In the genomic region with DNA sequence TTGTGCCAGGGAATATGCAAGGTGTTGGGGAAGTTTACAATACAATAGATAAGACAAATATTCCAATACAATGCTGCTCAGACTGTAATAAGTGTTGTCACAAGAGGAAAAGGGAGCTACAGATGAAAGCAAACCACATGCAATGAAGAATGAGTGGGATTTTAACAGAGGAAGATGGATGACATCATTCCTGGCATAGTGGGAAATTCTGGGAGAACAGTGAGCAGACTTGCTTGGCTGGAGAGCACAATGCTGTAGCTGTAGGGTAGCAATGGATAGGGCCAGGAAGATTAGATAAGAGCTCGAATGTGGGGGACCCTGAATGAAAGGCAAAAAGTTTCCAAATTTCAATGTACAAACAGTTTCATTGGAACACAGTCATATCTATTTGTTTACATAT, we compare ENCODE assay signal across 21 cellular contexts. TPM values are rescaled to one million over a fixed set of nuclear protein-coding genes. Genes with fewer than 3 reads are reported as not detected.
A peak's percentile ranks its signal among the peaks of the same experiment; 100 is the strongest.
DNase-seq lines count a peak whose midpoint lies in the region; ATAC-seq, FAIRE-seq and TF ChIP-seq lines count a peak whose summit lies in the region.
"Had no signal": no experiment of that assay in that cellular context is flagged by ENCODE, and none has a peak within 500 bp of the region (broad histone marks: within the 10 kb centered on the region; RNA-seq: fewer than 3 reads in every experiment).

No MANE protein-coding gene starts in this region.

- peak; percentile 14 for DNase-seq in DMS 273 (lab: John Stamatoyannopoulos, UW; ENCODE audit: unreplicated experiment)
- no peak for DNase-seq in DMS 273 treated with DMSO at 0.1 percent for 48 hours (lab: John Stamatoyannopoulos, UW)
- peak; percentile 46 for DNase-seq in NCI-H446 treated with DMSO at 0.1 percent for 48 hours (lab: John Stamatoyannopoulos, UW)
- no peak for DNase-seq in endothelial cell of umbilical vein (ENCODE audit: low read depth, low spot score)
- no peak for DNase-seq in Calu3
- DNase-seq in effector memory CD8-positive, alpha-beta T cell, result no peak
- DNase-seq: DMS153, GM23248, NCI-H1417 treated with DMSO at 0.1 percent for 48 hours, NCI-H187 treated with DMSO at 0.1 percent for 48 hours, NCI-H345, SHP77, T-helper 1 cell had no signal

- no peaks in the 10 kb centered on the region for H3K27me3 ChIP-seq in endothelial cell of umbilical vein (ENCODE audit: control insufficient read depth in 2 of 2, insufficient read depth in 2 of 2, low read length in 2 of 2)

- BruUV-seq in endothelial cell of umbilical vein (replicated peaks; lab: Mats Ljungman, UMichigan), result no TSS peak
- BruUV-seq in Calu3 (replicated peaks; lab: Mats Ljungman, UMichigan), result no TSS peak

- intact Hi-C loops in endothelial cell of umbilical vein (cut with micrococcal nuclease) (loop anchor here (10.0 kb wide), 1 partner anchor 865 kb away; a partner anchor contains a TSS), Calu3 (cut with micrococcal nuclease; ENCODE audit: unreplicated experiment) (no loop called here)

- POLR2A ChIA-PET in endothelial cell of umbilical vein (lab: Charles Lee), result no interaction called here

- ATAC-seq in HG03045 (IDR thresholded peaks at IDR 0.05; ENCODE audit: unreplicated experiment) (no peak), HG02798 (IDR thresholded peaks at IDR 0.05; ENCODE audit: poor library complexity, unreplicated experiment) (no peak)
- ATAC-seq in effector memory CD8-positive, alpha-beta T cell (replicated peaks), result no peak

- TF ChIP-seq CTCF in endothelial cell of umbilical vein (IDR thresholded peaks at IDR 0.05; ENCODE audit: extremely low read depth in 1 of 2, insufficient read depth in 1 of 2, low read depth in 1 of 2, low read length in 2 of 2) (no peak), Calu3 (IDR thresholded peaks at IDR 0.05; ENCODE audit: unreplicated experiment) (no peak)

- H3K4me3 ChIP-seq in endothelial cell of umbilical vein (replicated peaks in 1 of 3; ENCODE audit: insufficient read depth in 1 of 3, low read depth in 1 of 3, low read length in 3 of 3), result no peak overlapping the region
- H3K4me3 ChIP-seq: GM23248, SK-N-MC had no signal

- H3K4me1 Mint-ChIP-seq in Calu3 (ENCODE audit: low read depth, unreplicated experiment), result no peaks in the 10 kb centered on the region
- no peaks in the 10 kb centered on the region for H3K4me1 Mint-ChIP-seq in effector memory CD8-positive, alpha-beta T cell (ENCODE audit: low read depth in 2 of 2)
- H3K4me1 Mint-ChIP-seq: CD14-positive monocyte had no signal

- H3K9me1 ChIP-seq in endothelial cell of umbilical vein (replicated peaks; ENCODE audit: control insufficient read depth, extremely low read depth, insufficient read depth, low read length), result no peaks in the 10 kb centered on the region

- no peak overlapping the region for H3K27ac Mint-ChIP-seq in Calu3 (ENCODE audit: unreplicated experiment)
- H3K27ac Mint-ChIP-seq in effector memory CD8-positive, alpha-beta T cell, result no peak overlapping the region
- H3K27ac Mint-ChIP-seq: CD14-positive monocyte had no signal

- CTCF ChIA-PET in endothelial cell of umbilical vein (lab: Charles Lee) (interaction anchor here (1.2 to 1.9 kb wide), 3 partner anchors 12 to 55 kb away, joined by 3 to 6 read pairs (median 4); no protein-coding TSS in a partner anchor), Calu3 (lab: Charles Lee) (no interaction called here)

- H3K4me3 Mint-ChIP-seq in Calu3 (ENCODE audit: low read depth, unreplicated experiment), result no peak overlapping the region
- no peak overlapping the region for H3K4me3 Mint-ChIP-seq in effector memory CD8-positive, alpha-beta T cell
- H3K4me3 Mint-ChIP-seq: CD14-positive monocyte had no signal

- H3K9me3 Mint-ChIP-seq in Calu3 (ENCODE audit: low read depth, unreplicated experiment), result no peaks in the 10 kb centered on the region
- H3K9me3 Mint-ChIP-seq in effector memory CD8-positive, alpha-beta T cell, result no peaks in the 10 kb centered on the region
- H3K9me3 Mint-ChIP-seq: CD14-positive monocyte had no signal

- no peak for FAIRE-seq in endothelial cell of umbilical vein (lab: Jason Lieb, UNC)
- FAIRE-seq: GM12891 had no signal

- H3K79me2 ChIP-seq in endothelial cell of umbilical vein (ENCODE audit: control insufficient read depth, insufficient read depth, low read length), result no peaks in the 10 kb centered on the region

- peaks cover 19% of the 10 kb centered on the region for H3K27me3 Mint-ChIP-seq in Calu3 (ENCODE audit: unreplicated experiment)
- H3K27me3 Mint-ChIP-seq in effector memory CD8-positive, alpha-beta T cell, result peaks cover 1 to 11% of the 10 kb centered on the region in 2 donors

- no peaks in the 10 kb centered on the region for H3K36me3 ChIP-seq in endothelial cell of umbilical vein (ENCODE audit: control insufficient read depth in 2 of 2, extremely low read depth in 1 of 2, insufficient read depth in 2 of 2, low read length in 2 of 2)

- no peak overlapping the region for H3K27ac ChIP-seq in endothelial cell of umbilical vein (ENCODE audit: insufficient read depth, low read depth, low read length)
- H3K27ac ChIP-seq: 22Rv1, GM23248, KMS-11, SK-N-MC had no signal

- dilution Hi-C loops in endothelial cell of umbilical vein (cut with MboI; ENCODE audit: extremely low pct_ligation_motif_present, low sequenced_read_pairs), result no loop called here

- H3K36me3 Mint-ChIP-seq in Calu3 (ENCODE audit: insufficient read depth, unreplicated experiment), result no peaks in the 10 kb centered on the region
- H3K36me3 Mint-ChIP-seq in effector memory CD8-positive, alpha-beta T cell (ENCODE audit: insufficient read depth), result no peaks in the 10 kb centered on the region
- H3K36me3 Mint-ChIP-seq: CD14-positive monocyte had no signal

- no peaks in the 10 kb centered on the region for H3K9me3 ChIP-seq in endothelial cell of umbilical vein (replicated peaks; ENCODE audit: control insufficient read depth, insufficient read depth, low read length)

- H4K20me1 ChIP-seq in endothelial cell of umbilical vein (replicated peaks; ENCODE audit: control insufficient read depth, extremely low read depth, insufficient read depth, low read length), result no peaks in the 10 kb centered on the region

- H3K4me2 ChIP-seq in endothelial cell of umbilical vein (ENCODE audit: insufficient read depth, low read length), result no peak overlapping the region
- H3K4me2 ChIP-seq: KMS-11 had no signal

- H3K9ac ChIP-seq in endothelial cell of umbilical vein (replicated peaks; ENCODE audit: extremely low read depth, insufficient read depth, low read length), result no peak overlapping the region
- H3K9ac ChIP-seq: GM23248, KMS-11 had no signal

- TF ChIP-seq POLR2A in endothelial cell of umbilical vein (IDR thresholded peaks at IDR 0.05; ENCODE audit: low read depth, low read length), result no peak

- H3K4me1 ChIP-seq in endothelial cell of umbilical vein (ENCODE audit: control insufficient read depth, extremely low read depth, insufficient read depth, low read length), result peaks cover 34% of the 10 kb centered on the region

- H2AFZ ChIP-seq in endothelial cell of umbilical vein (ENCODE audit: low read depth, low read length), result no peak overlapping the region
- H2AFZ ChIP-seq: GM23248 had no signal

TF ChIP-seq in endothelial cell of umbilical vein, 7 proteins besides CTCF, POLR2A, EP300 and RAD21:
- TF ChIP-seq FOS (IDR thresholded peaks at IDR 0.05; ENCODE audit: borderline replicate concordance, insufficient read depth, low read length), result no peak
- peak; percentile 32 for TF ChIP-seq JUN (IDR thresholded peaks at IDR 0.05; ENCODE audit: borderline replicate concordance, insufficient read depth, insufficient read length, low read depth)

RNA-seq across cellular contexts. Expression of a gene that starts 9.5 kb away (rescaled TPM):
- total RNA-seq in endothelial cell of umbilical vein (142 and 146 TPM in 2 replicates), Calu3 (2022) (21.4 and 26.6 TPM in 2 replicates)
- polyA plus RNA-seq in endothelial cell of umbilical vein, result 80.3 and 81.6 TPM in 2 replicates
- polyA plus RNA-seq in endothelial cell of umbilical vein (2011; cell fraction: cytosol; rRNA removed), result 88.1 and 93.4 TPM in 2 replicates
- polyA plus RNA-seq in endothelial cell of umbilical vein (2011; cell fraction: nucleus; rRNA removed), result 165 and 213 TPM in 2 replicates
- 70.9 and 78.2 TPM in 2 replicates for polyA plus RNA-seq in endothelial cell of umbilical vein (2012)
- 154 and 180 TPM in 2 replicates for polyA minus RNA-seq in endothelial cell of umbilical vein
- not detected for polyA minus RNA-seq in endothelial cell of umbilical vein (2011; cell fraction: cytosol; rRNA and poly(A)+ RNA removed)
- 111 and 158 TPM in 2 replicates for polyA minus RNA-seq in endothelial cell of umbilical vein (2011; cell fraction: nucleus; rRNA and poly(A)+ RNA removed)
- total RNA-seq: OCI-LY7 had no signal
- polyA plus RNA-seq: CD14-positive monocyte had no signal

Comparison
In these comparisons a context has a peak if more than half of its experiments do, and no peak if none do; other contexts are left out.
1. DNase-seq: peak in DMS 273 (single experiment) and NCI-H446 treated with DMSO at 0.1 percent for 48 hours (single experiment); none in DMS 273 treated with DMSO at 0.1 percent for 48 hours (single experiment), endothelial cell of umbilical vein (single experiment), Calu3 (single experiment) and effector memory CD8-positive, alpha-beta T cell (0 of 3).